29 cellular contexts compared by ENCODE assay signal in genomic region chr5:159567461-159567860, GRCh38.
"Had no signal": no experiment of that assay in that cellular context is flagged by ENCODE, and none has a peak within 500 bp of the region (broad histone marks: within the 10 kb centered on the region; RNA-seq: fewer than 3 reads in every experiment).

No MANE protein-coding gene starts in this region.

- H3K4me1 ChIP-seq: colonic mucosa, foreskin keratinocyte, gastroesophageal sphincter, heart left ventricle, neural progenitor cell, parathyroid adenoma, prostate gland, sigmoid colon, spleen, testis, tibial artery, upper lobe of left lung had no signal

- H3K9me3 Mint-ChIP-seq: dendritic cell treated with granulocyte-macrophage colony-stimulating factor and Interleukin-4, amounts not matched to agents 40 ng/mL and 50 ng/mL, for 4 days; endodermal cell; nephron; neural progenitor cell; stimulated activated memory B cell treated with anti-CD40 and anti-IgM and Interleukin-4, amounts not matched to agents 10 μg/mL and 1 μg/mL and 100 μg/mL, for 72 hours had no signal

- H3K4me3 Mint-ChIP-seq: dendritic cell treated with granulocyte-macrophage colony-stimulating factor and Interleukin-4, amounts not matched to agents 40 ng/mL and 50 ng/mL, for 4 days; endodermal cell; naive thymus-derived CD4-positive, alpha-beta T cell; nephron; neural progenitor cell; stimulated activated memory B cell treated with anti-CD40 and anti-IgM and Interleukin-4, amounts not matched to agents 10 μg/mL and 1 μg/mL and 100 μg/mL, for 72 hours had no signal

- H3K4me3 ChIP-seq: colonic mucosa, gastroesophageal sphincter, heart left ventricle, hepatocyte, left lung, neural progenitor cell, prostate gland, sigmoid colon, skin epidermis, spleen, testis, tibial artery, upper lobe of left lung had no signal

- H3K27me3 Mint-ChIP-seq: dendritic cell treated with granulocyte-macrophage colony-stimulating factor and Interleukin-4, amounts not matched to agents 40 ng/mL and 50 ng/mL, for 4 days; stimulated activated memory B cell treated with anti-CD40 and anti-IgM and Interleukin-4, amounts not matched to agents 10 μg/mL and 1 μg/mL and 100 μg/mL, for 72 hours had no signal

- H3K27ac ChIP-seq: colonic mucosa, foreskin keratinocyte, gastroesophageal sphincter, heart left ventricle, hepatocyte, left lung, neural progenitor cell, parathyroid adenoma, prostate gland, sigmoid colon, skin epidermis, spleen, testis, tibial artery, upper lobe of left lung had no signal

- H3K27me3 ChIP-seq: colonic mucosa, gastroesophageal sphincter, heart left ventricle, hepatocyte, left lung, neural progenitor cell, sigmoid colon, spleen, testis, tibial artery, upper lobe of left lung had no signal

- H3K36me3 ChIP-seq: colonic mucosa, gastroesophageal sphincter, heart left ventricle, left lung, neural progenitor cell, prostate gland, sigmoid colon, spleen, tibial artery, upper lobe of left lung had no signal

- H3K27ac Mint-ChIP-seq: dendritic cell treated with granulocyte-macrophage colony-stimulating factor and Interleukin-4, amounts not matched to agents 40 ng/mL and 50 ng/mL, for 4 days; endodermal cell; naive thymus-derived CD4-positive, alpha-beta T cell; nephron; neural progenitor cell; stimulated activated memory B cell treated with anti-CD40 and anti-IgM and Interleukin-4, amounts not matched to agents 10 μg/mL and 1 μg/mL and 100 μg/mL, for 72 hours had no signal

- DNase-seq: colonic mucosa; effector CD8-positive, alpha-beta T cell; endodermal cell; erythroblast; heart left ventricle; left cardiac atrium; left lung; mesendoderm; midbrain; naive thymus-derived CD4-positive, alpha-beta T cell; right cardiac atrium; sigmoid colon; spleen; stimulated activated CD4-positive, alpha-beta T cell treated with anti-CD3 and anti-CD28 coated beads, Interleukin-4, amount 100 ng/mL, for 4 hours; stimulated activated naive CD8-positive, alpha-beta T cell treated with anti-CD3 and anti-CD28 coated beads, Interleukin-15, Interleukin-2, amounts not matched to agents 100 U/mL and 50 U/mL, for 24 hours; substantia nigra; testis; tibial artery; upper lobe of left lung had no signal

- H3K9me3 ChIP-seq: colonic mucosa, gastroesophageal sphincter, heart left ventricle, left lung, prostate gland, sigmoid colon, spleen, testis, tibial artery, upper lobe of left lung had no signal

- H3K4me1 Mint-ChIP-seq: naive thymus-derived CD4-positive, alpha-beta T cell; nephron; neural progenitor cell; stimulated activated memory B cell treated with anti-CD40 and anti-IgM and Interleukin-4, amounts not matched to agents 10 μg/mL and 1 μg/mL and 100 μg/mL, for 72 hours had no signal

- H3K36me3 Mint-ChIP-seq: naive thymus-derived CD4-positive, alpha-beta T cell; neural progenitor cell; stimulated activated memory B cell treated with anti-CD40 and anti-IgM and Interleukin-4, amounts not matched to agents 10 μg/mL and 1 μg/mL and 100 μg/mL, for 72 hours had no signal
